ENCODE assay signal across 8 cellular contexts in the genomic region with DNA sequence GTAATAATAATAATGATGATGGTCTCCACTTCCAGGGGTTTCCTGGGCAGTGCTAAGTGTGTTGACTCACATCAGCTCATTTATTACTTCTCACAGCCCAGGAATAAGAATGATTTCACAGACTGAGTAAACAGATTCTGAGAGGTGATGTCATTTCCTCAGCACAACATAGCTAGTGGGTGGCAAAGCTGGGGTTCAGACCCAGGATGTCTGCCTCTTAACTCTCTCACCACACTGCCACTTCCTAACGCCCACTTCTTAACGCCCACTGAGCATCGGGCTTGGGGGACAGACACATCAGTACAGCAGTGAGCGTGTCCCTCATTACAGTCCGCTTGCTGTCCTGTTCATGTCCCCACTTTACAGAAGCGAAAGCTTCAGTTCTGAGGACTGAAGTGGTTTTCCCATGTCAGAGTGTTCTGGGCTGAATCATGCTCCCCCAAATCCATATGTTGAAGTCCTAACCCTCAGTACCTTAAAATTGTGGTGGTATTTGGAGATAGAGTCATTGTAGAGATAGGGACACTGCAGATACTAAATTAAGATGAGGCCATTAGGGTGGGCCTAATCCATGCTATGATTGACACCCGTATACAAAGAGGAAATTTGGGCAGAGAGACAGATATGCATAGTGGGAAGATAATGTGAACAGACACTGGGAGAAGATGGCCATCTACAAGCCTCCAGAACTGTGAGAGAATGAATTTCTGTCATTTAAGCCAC.
A peak's percentile ranks its signal among the peaks of the same experiment; 100 is the strongest.
DNase-seq lines count a peak whose midpoint lies in the region; ATAC-seq lines count a peak whose summit lies in the region.

No MANE protein-coding gene starts in this region.

- peak; percentile 38 to 81 (median 47) for DNase-seq in CD8-positive, alpha-beta memory T cell
- DNase-seq in activated T-cell treated with anti-CD3 and anti-CD28 coated beads for 1 hour (ENCODE audit: low read depth) (peak; percentile 27), kidney glomerular epithelial cell (lab: John Stamatoyannopoulos, UW) (peak; percentile 54), NCI-H510A treated with DMSO at 0.1 percent for 48 hours (lab: John Stamatoyannopoulos, UW) (no peak), substantia nigra (lab: John Stamatoyannopoulos, UW) (no peak), UCSD-AML1 (lab: John Stamatoyannopoulos, UW; ENCODE audit: unreplicated experiment) (no peak)
- peak; percentile 43 for DNase-seq in stimulated activated naive B cell treated with anti-CD40 and anti-IgM and Interleukin-4, amounts not matched to agents 10 μg/mL and 1 μg/mL and 100 μg/mL, for 72 hours

- POLR2A ChIA-PET in CD8-positive, alpha-beta memory T cell (lab: Charles Lee): no interaction called here

- H3K27me3 ChIP-seq in CD8-positive, alpha-beta memory T cell (ENCODE audit: insufficient read depth, low read length, poor library complexity, severe bottlenecking): no peaks in the 10 kb centered on the region

- H3K4me3 ChIP-seq in CD8-positive, alpha-beta memory T cell (ENCODE audit: low read length): peak overlapping the region; percentile 6

- H3K27ac Mint-ChIP-seq in CD8-positive, alpha-beta memory T cell: peak overlapping the region; percentile 31 to 94 (median 83)
- peak overlapping the region; percentile 56 for H3K27ac Mint-ChIP-seq in stimulated activated naive B cell treated with anti-CD40 and anti-IgM and Interleukin-4, amounts not matched to agents 10 μg/mL and 1 μg/mL and 100 μg/mL, for 72 hours

- peaks cover 20 to 25% (median 21%) of the 10 kb centered on the region in 3 donors for H3K4me1 Mint-ChIP-seq in CD8-positive, alpha-beta memory T cell
- H3K4me1 Mint-ChIP-seq in stimulated activated naive B cell treated with anti-CD40 and anti-IgM and Interleukin-4, amounts not matched to agents 10 μg/mL and 1 μg/mL and 100 μg/mL, for 72 hours: peaks cover 35 to 40% of the 10 kb centered on the region in 2 donors

- peak overlapping the region in 5 of 7 donors; percentile 32 to 85 (median 54) for H3K4me3 Mint-ChIP-seq in CD8-positive, alpha-beta memory T cell
- H3K4me3 Mint-ChIP-seq in stimulated activated naive B cell treated with anti-CD40 and anti-IgM and Interleukin-4, amounts not matched to agents 10 μg/mL and 1 μg/mL and 100 μg/mL, for 72 hours: peak overlapping the region in 1 of 2 donors; percentile 30

- H3K36me3 ChIP-seq in CD8-positive, alpha-beta memory T cell (ENCODE audit: insufficient read depth, low read length): no peaks in the 10 kb centered on the region

- H3K9me3 ChIP-seq in CD8-positive, alpha-beta memory T cell (ENCODE audit: low read length): no peaks in the 10 kb centered on the region

- H3K27me3 Mint-ChIP-seq in CD8-positive, alpha-beta memory T cell: no peaks in the 10 kb centered on the region
- no peaks in the 10 kb centered on the region for H3K27me3 Mint-ChIP-seq in stimulated activated naive B cell treated with anti-CD40 and anti-IgM and Interleukin-4, amounts not matched to agents 10 μg/mL and 1 μg/mL and 100 μg/mL, for 72 hours

- ATAC-seq in HG03159 (IDR thresholded peaks at IDR 0.05; ENCODE audit: unreplicated experiment): peak; percentile 45
- ATAC-seq in stimulated activated naive B cell treated with anti-CD40 and anti-IgM and Interleukin-4, amounts not matched to agents 10 μg/mL and 1 μg/mL and 100 μg/mL, for 72 hours (replicated peaks): peak; percentile 86 to 88

- no peak overlapping the region for H3K27ac ChIP-seq in CD8-positive, alpha-beta memory T cell (ENCODE audit: low read depth, low read length)
- H3K27ac ChIP-seq in substantia nigra (ENCODE audit: low read depth, low read length, poor library complexity, severe bottlenecking): no peak overlapping the region

- no peaks in the 10 kb centered on the region for H3K36me3 Mint-ChIP-seq in CD8-positive, alpha-beta memory T cell
- no peaks in the 10 kb centered on the region for H3K36me3 Mint-ChIP-seq in stimulated activated naive B cell treated with anti-CD40 and anti-IgM and Interleukin-4, amounts not matched to agents 10 μg/mL and 1 μg/mL and 100 μg/mL, for 72 hours

- CTCF ChIA-PET in CD8-positive, alpha-beta memory T cell (lab: Charles Lee): interaction anchor here (1.2 to 1.3 kb wide), 2 partner anchors 12 to 13 kb away, joined by 3 read pairs; no protein-coding TSS in a partner anchor

- H3K9me3 Mint-ChIP-seq in CD8-positive, alpha-beta memory T cell: no peaks in the 10 kb centered on the region
- no peaks in the 10 kb centered on the region for H3K9me3 Mint-ChIP-seq in stimulated activated naive B cell treated with anti-CD40 and anti-IgM and Interleukin-4, amounts not matched to agents 10 μg/mL and 1 μg/mL and 100 μg/mL, for 72 hours

- peaks cover 22% of the 10 kb centered on the region for H3K4me1 ChIP-seq in CD8-positive, alpha-beta memory T cell (ENCODE audit: insufficient read depth, low read length)

Comparison
In these comparisons a context has a peak if more than half of its experiments do, and no peak if none do; other contexts are left out.
1. DNase-seq: peak in CD8-positive, alpha-beta memory T cell (5 of 5), activated T-cell treated with anti-CD3 and anti-CD28 coated beads for 1 hour (single experiment), kidney glomerular epithelial cell (single experiment) and stimulated activated naive B cell treated with anti-CD40 and anti-IgM and Interleukin-4, amounts not matched to agents 10 μg/mL and 1 μg/mL and 100 μg/mL, for 72 hours (single experiment); none in NCI-H510A treated with DMSO at 0.1 percent for 48 hours (single experiment), substantia nigra (0 of 49) and UCSD-AML1 (single experiment).